In the genomic region with DNA sequence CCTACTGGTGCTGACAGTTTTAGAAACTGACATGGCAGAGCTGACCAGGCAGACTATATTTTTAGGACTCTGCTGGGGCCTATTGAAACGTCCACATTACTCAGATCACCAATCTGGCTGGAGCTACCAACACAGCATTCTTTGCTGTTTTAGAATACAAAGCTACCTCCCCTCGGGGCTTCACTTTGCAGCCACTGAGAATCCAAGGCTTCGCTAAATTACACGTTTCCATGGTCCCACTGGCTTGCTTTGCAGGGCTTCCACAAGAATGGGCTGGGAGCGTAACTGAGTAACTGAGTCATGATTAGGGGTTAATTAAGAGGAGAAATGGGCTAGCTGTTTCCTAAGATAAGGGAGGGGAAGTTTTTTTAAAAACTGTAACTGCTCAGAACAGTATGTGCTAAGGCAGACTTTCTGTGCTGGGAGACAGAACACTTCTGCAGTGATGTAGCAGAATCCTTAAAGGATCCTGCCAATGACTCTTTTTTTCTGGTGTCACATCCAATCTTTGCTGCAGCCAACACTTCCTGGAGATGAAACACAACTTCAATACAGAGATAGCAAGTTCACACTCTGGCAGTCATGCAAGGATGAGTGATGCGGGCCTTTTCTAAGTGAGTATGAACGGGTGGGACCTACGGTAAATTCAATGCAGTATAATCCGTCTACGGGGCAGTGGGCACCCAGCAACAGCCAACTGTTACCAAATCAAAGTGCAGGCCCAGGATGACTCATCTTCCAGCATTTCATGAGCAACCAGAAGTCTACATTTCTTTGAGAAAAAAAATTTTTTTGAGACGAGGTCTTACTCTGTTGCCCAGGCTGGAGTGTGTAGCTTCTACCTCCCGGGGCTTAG, we compare ENCODE assay signal across 1 cellular context.
A peak's percentile ranks its signal among the peaks of the same experiment; 100 is the strongest.
TF ChIP-seq lines count a peak whose summit lies in the region.

No MANE protein-coding gene starts in this region.

TF ChIP-seq in GM12878, 131 proteins besides CTCF, POLR2A, EP300 and RAD21 (continued from another document):
- TF ChIP-seq, protein P1, sequence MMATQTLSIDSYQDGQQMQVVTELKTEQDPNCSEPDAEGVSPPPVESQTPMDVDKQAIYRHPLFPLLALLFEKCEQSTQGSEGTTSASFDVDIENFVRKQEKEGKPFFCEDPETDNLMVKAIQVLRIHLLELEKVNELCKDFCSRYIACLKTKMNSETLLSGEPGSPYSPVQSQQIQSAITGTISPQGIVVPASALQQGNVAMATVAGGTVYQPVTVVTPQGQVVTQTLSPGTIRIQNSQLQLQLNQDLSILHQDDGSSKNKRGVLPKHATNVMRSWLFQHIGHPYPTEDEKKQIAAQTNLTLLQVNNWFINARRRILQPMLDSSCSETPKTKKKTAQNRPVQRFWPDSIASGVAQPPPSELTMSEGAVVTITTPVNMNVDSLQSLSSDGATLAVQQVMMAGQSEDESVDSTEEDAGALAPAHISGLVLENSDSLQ (IDR thresholded peaks at IDR 0.05): peak; percentile 73
- no peak for TF ChIP-seq TCF7 (IDR thresholded peaks at IDR 0.05; ENCODE audit: borderline replicate concordance)
